In the genomic region with DNA sequence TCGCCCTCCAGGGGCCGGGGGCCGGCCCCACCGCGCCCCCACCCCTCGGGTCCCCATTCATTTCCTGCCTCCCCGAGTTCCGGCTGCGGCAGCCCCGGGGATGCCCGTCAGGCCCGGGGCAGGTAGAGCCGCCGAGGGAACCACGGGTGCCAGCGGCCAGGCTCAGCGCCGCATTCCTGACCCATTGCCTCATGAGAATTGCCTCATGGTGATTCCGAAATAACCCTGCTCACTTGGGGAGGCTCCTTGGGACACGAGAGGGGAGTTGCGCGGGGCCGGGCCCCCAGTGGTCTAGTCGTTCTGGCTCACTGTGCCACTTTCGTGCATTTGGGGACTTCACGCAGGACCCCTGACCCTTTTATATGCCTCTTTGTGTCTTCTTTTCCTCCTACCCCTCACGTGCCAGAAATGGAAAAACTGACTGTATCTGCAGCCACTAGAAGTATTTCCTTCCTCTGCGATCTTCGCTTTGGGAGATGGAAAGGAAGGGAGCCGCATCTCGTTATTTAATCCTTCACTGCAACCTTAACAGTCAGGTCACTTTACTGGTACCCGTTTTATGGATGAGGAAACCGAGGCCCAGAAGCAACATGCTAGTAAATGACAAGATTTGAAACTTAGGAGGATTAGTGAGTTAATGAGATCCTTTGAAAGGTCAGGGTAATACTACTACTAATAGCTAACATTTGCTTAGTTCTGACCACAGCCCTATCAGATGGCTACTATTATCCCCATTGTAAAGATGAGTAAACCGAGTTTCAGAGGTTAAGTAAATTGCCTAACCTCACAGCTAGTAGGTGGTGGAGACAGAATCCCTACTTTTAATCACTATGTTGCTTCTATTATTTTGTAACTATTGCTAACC, we compare ENCODE assay signal across 8 cellular contexts. TPM values are rescaled to one million over a fixed set of nuclear protein-coding genes. Genes with fewer than 3 reads are reported as not detected.
DNase-seq lines count a peak whose midpoint lies in the region; ATAC-seq, FAIRE-seq and TF ChIP-seq lines count a peak whose summit lies in the region.

No MANE protein-coding gene starts in this region.

- DNase-seq in activated CD8-positive, alpha-beta memory T cell treated with anti-CD3 and anti-CD28 coated beads, Interleukin-2, amount 50 U/mL, for 24 hours (ENCODE audit: extremely low read depth), result peak; percentile 5
- DNase-seq in activated CD8-positive, alpha-beta memory T cell treated with anti-CD3 and anti-CD28 coated beads for 24 hours, result no peak
- DNase-seq in RCC 7860 (ENCODE audit: low spot score) (peak; percentile 55), choroid plexus epithelial cell (ENCODE audit: low read depth) (peak; percentile 88), left lung (peak in 1 of 2 donors; percentile 58)
- no peak for DNase-seq in stimulated activated CD4-positive, alpha-beta T cell treated with anti-CD3 and anti-CD28 coated beads, Interleukin-15, amount 100 ng/mL, for 24 hours

- peak overlapping the region; percentile 85 to 98 for H3K9ac ChIP-seq in stomach smooth muscle (ENCODE audit: low read length in 2 of 2)

- FAIRE-seq in RCC 7860 (lab: Jason Lieb, UNC), result no peak

- peak overlapping the region; percentile 96 to 98 for H3K27ac ChIP-seq in left lung
- H3K27ac ChIP-seq in stomach smooth muscle (ENCODE audit: low read length), result peak overlapping the region; percentile 90

- H3K4me3 ChIP-seq in choroid plexus epithelial cell (ENCODE audit: low read depth, low read length) (peak overlapping the region; percentile 97), left lung (peak overlapping the region; percentile 86 to 95), stomach smooth muscle (ENCODE audit: low read length in 2 of 2) (peak overlapping the region; percentile 94 to 95)

- peaks cover 6 to 55% of the 10 kb centered on the region in 2 donors for H3K4me1 ChIP-seq in left lung
- peaks cover 16% of the 10 kb centered on the region for H3K4me1 ChIP-seq in stomach smooth muscle (ENCODE audit: control insufficient read depth, insufficient read depth, low read length)

- intact Hi-C loops in left lung (cut with DNase I), result no loop called here

- H3K27me3 ChIP-seq in left lung (no peaks in the 10 kb centered on the region), stomach smooth muscle (ENCODE audit: control insufficient read depth in 1 of 2, insufficient read depth in 2 of 2, low read length in 2 of 2) (no peaks in the 10 kb centered on the region)

- ATAC-seq in HG02981 (IDR thresholded peaks at IDR 0.05; ENCODE audit: unreplicated experiment) (peak; percentile 47), left lung (peak; percentile 77)

- no peaks in the 10 kb centered on the region for H3K9me3 ChIP-seq in left lung
- H3K9me3 ChIP-seq in stomach smooth muscle (ENCODE audit: control insufficient read depth in 2 of 2, low read length in 2 of 2), result no peaks in the 10 kb centered on the region

- no peak for TF ChIP-seq CTCF in choroid plexus epithelial cell (conservative IDR thresholded peaks at IDR 0.05; ENCODE audit: low read depth, low read length)
- TF ChIP-seq CTCF in left lung (IDR thresholded peaks at IDR 0.05), result peak in 1 of 2 donors; percentile 3

- H3K36me3 ChIP-seq in left lung (no peaks in the 10 kb centered on the region), stomach smooth muscle (ENCODE audit: control insufficient read depth in 2 of 2, insufficient read depth in 2 of 2, low read length in 2 of 2) (no peaks in the 10 kb centered on the region)

RNA-seq across cellular contexts. Expression of a gene that starts 0.8 kb away (rescaled TPM):
- total RNA-seq in left lung, result 100 to 1,000 TPM; 100 to 118 TPM

RNA-seq across cellular contexts. Expression of a gene that starts 10.1 kb away (rescaled TPM):
- 1,000 to 10,000 TPM in 1 of 2 donors, 100 to 1,000 TPM in 1; 954 to 1,106 TPM for total RNA-seq in left lung

RNA-seq across cellular contexts. Expression of a gene that starts 37.3 kb away (rescaled TPM):
- total RNA-seq in left lung, result 10 to 100 TPM; 41.3 to 51.4 TPM

Comparison
In these comparisons a context has a peak if more than half of its experiments do, and no peak if none do; other contexts are left out.
1. DNase-seq: peak in activated CD8-positive, alpha-beta memory T cell treated with anti-CD3 and anti-CD28 coated beads, Interleukin-2, amount 50 U/mL, for 24 hours (single experiment), RCC 7860 (single experiment) and choroid plexus epithelial cell (single experiment); none in activated CD8-positive, alpha-beta memory T cell treated with anti-CD3 and anti-CD28 coated beads for 24 hours (single experiment) and stimulated activated CD4-positive, alpha-beta T cell treated with anti-CD3 and anti-CD28 coated beads, Interleukin-15, amount 100 ng/mL, for 24 hours (single experiment).
2. Peak in every context shown above with its lines, with median percentiles within 50 percentile points of each other: H3K4me3 ChIP-seq.